In the genomic region with DNA sequence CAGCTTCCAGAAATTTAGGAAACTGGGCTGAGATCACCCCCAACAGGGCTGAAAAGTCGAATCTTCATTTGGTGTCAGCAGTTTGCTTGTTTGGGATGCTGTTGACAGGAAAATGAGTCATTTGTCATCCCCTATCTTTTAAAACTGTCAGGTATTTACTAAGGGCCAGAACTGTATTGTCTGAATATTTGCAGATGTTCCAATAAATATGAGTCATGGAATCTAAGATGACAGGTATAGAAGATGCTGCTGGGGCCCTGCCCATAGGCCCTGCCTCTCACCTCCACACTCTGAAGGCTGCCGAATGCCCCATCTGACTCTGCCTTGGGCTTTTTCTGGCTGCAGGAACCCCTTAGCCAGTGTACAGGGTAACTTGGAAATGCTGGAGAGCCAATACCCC, we compare ENCODE assay signal across 1 cellular context.
TF ChIP-seq lines count a peak whose summit lies in the region.

No MANE protein-coding gene starts in this region.

TF ChIP-seq in GM12878, 131 proteins besides CTCF, POLR2A, EP300 and RAD21:
- TF ChIP-seq, protein P1, sequence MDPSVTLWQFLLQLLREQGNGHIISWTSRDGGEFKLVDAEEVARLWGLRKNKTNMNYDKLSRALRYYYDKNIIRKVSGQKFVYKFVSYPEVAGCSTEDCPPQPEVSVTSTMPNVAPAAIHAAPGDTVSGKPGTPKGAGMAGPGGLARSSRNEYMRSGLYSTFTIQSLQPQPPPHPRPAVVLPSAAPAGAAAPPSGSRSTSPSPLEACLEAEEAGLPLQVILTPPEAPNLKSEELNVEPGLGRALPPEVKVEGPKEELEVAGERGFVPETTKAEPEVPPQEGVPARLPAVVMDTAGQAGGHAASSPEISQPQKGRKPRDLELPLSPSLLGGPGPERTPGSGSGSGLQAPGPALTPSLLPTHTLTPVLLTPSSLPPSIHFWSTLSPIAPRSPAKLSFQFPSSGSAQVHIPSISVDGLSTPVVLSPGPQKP (IDR thresholded peaks at IDR 0.05; ENCODE audit: low read depth, low read length), result no peak
- no peak for TF ChIP-seq ZZZ3 (IDR thresholded peaks at IDR 0.05; ENCODE audit: control insufficient read depth, insufficient read length, low read depth)
- no peak for TF ChIP-seq BRCA1 (IDR thresholded peaks at IDR 0.05; ENCODE audit: low read depth, low read length)
- no peak for TF ChIP-seq ZNF24 (IDR thresholded peaks at IDR 0.05)
- TF ChIP-seq TCF7 (IDR thresholded peaks at IDR 0.05; ENCODE audit: borderline replicate concordance), result no peak
- TF ChIP-seq, protein P2, sequence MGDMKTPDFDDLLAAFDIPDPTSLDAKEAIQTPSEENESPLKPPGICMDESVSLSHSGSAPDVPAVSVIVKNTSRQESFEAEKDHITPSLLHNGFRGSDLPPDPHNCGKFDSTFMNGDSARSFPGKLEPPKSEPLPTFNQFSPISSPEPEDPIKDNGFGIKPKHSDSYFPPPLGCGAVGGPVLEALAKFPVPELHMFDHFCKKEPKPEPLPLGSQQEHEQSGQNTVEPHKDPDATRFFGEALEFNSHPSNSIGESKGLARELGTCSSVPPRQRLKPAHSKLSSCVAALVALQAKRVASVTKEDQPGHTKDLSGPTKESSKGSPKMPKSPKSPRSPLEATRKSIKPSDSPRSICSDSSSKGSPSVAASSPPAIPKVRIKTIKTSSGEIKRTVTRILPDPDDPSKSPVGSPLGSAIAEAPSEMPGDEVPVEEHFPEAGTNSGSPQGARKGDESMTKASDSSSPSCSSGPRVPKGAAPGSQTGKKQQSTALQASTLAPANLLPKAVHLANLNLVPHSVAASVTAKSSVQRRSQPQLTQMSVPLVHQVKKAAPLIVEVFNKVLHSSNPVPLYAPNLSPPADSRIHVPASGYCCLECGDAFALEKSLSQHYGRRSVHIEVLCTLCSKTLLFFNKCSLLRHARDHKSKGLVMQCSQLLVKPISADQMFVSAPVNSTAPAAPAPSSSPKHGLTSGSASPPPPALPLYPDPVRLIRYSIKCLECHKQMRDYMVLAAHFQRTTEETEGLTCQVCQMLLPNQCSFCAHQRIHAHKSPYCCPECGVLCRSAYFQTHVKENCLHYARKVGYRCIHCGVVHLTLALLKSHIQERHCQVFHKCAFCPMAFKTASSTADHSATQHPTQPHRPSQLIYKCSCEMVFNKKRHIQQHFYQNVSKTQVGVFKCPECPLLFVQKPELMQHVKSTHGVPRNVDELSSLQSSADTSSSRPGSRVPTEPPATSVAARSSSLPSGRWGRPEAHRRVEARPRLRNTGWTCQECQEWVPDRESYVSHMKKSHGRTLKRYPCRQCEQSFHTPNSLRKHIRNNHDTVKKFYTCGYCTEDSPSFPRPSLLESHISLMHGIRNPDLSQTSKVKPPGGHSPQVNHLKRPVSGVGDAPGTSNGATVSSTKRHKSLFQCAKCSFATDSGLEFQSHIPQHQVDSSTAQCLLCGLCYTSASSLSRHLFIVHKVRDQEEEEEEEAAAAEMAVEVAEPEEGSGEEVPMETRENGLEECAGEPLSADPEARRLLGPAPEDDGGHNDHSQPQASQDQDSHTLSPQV (IDR thresholded peaks at IDR 0.05), result no peak
- no peak for TF ChIP-seq RB1 (IDR thresholded peaks at IDR 0.05; ENCODE audit: borderline replicate concordance)
- TF ChIP-seq JUND (IDR thresholded peaks at IDR 0.05; ENCODE audit: low read depth, low read length), result no peak
- no peak for TF ChIP-seq GABPA (IDR thresholded peaks at IDR 0.05; ENCODE audit: low read depth)
- no peak for TF ChIP-seq EED (IDR thresholded peaks at IDR 0.05; ENCODE audit: low read depth)
- no peak for TF ChIP-seq ZNF274 (IDR thresholded peaks at IDR 0.05; ENCODE audit: insufficient read depth, insufficient read length)
- TF ChIP-seq STAT3 (IDR thresholded peaks at IDR 0.05; ENCODE audit: low read depth, low read length), result no peak
